Comparison of ENCODE assay signal across 24 cellular contexts in genomic region chrX:124103966-124104365, GRCh38.
"Had no signal": no experiment of that assay in that cellular context is flagged by ENCODE, and none has a peak within 500 bp of the region (broad histone marks: within the 10 kb centered on the region; RNA-seq: fewer than 3 reads in every experiment).

No MANE protein-coding gene starts in this region.

- H3K9me3 ChIP-seq: colonic mucosa, esophagus squamous epithelium, gastrocnemius medialis, left ventricle myocardium inferior, lower lobe of right lung, mucosa of descending colon had no signal

- H3K4me3 Mint-ChIP-seq: dendritic cell treated with granulocyte-macrophage colony-stimulating factor and Interleukin-4, amounts not matched to agents 40 ng/mL and 50 ng/mL, for 4 days; effector memory CD8-positive, alpha-beta T cell; endodermal cell; mesothelial cell of epicardium; naive B cell had no signal

- H3K4me1 Mint-ChIP-seq: mesothelial cell of epicardium, naive B cell had no signal

- H3K4me1 ChIP-seq: colonic mucosa, esophagus squamous epithelium, gastrocnemius medialis, heart right ventricle, left ventricle myocardium inferior, lower lobe of right lung had no signal

- H3K36me3 Mint-ChIP-seq: naive B cell had no signal

- ATAC-seq: effector memory CD8-positive, alpha-beta T cell; esophagus mucosa; gastrocnemius medialis; heart right ventricle; left cardiac atrium; lower lobe of right lung; mucosa of descending colon had no signal

- H3K27ac ChIP-seq: colonic mucosa, epithelial cell of prostate, esophagus squamous epithelium, gastrocnemius medialis, heart right ventricle, left ventricle myocardium inferior, lower lobe of right lung had no signal

- H3K9me3 Mint-ChIP-seq: dendritic cell treated with granulocyte-macrophage colony-stimulating factor and Interleukin-4, amounts not matched to agents 40 ng/mL and 50 ng/mL, for 4 days; effector memory CD8-positive, alpha-beta T cell had no signal

- H3K27me3 Mint-ChIP-seq: dendritic cell treated with granulocyte-macrophage colony-stimulating factor and Interleukin-4, amounts not matched to agents 40 ng/mL and 50 ng/mL, for 4 days; effector memory CD8-positive, alpha-beta T cell; naive B cell had no signal

- H3K27ac Mint-ChIP-seq: dendritic cell treated with granulocyte-macrophage colony-stimulating factor and Interleukin-4, amounts not matched to agents 40 ng/mL and 50 ng/mL, for 4 days; effector memory CD8-positive, alpha-beta T cell; endodermal cell; mesothelial cell of epicardium; naive B cell had no signal

- H3K4me3 ChIP-seq: colonic mucosa, esophagus squamous epithelium, gastrocnemius medialis, heart right ventricle, left ventricle myocardium inferior, lower lobe of right lung, mucosa of descending colon had no signal

- DNase-seq: colonic mucosa; cortex of kidney; effector CD8-positive, alpha-beta T cell; effector memory CD8-positive, alpha-beta T cell; endodermal cell; erythroblast; esophagus squamous epithelium; foreskin fibroblast; foreskin melanocyte; gastrocnemius medialis; glutamatergic neuron; head of caudate nucleus; heart right ventricle; hippocampal formation; left cardiac atrium; left ventricle myocardium inferior; lower lobe of right lung; mesenchymal stem cell; mucosa of descending colon; naive B cell had no signal

- H3K36me3 ChIP-seq: colonic mucosa, gastrocnemius medialis had no signal

- H3K27me3 ChIP-seq: colonic mucosa, gastrocnemius medialis, heart right ventricle had no signal
